Comparison of ENCODE assay signal across 11 cellular contexts in the genomic region with DNA sequence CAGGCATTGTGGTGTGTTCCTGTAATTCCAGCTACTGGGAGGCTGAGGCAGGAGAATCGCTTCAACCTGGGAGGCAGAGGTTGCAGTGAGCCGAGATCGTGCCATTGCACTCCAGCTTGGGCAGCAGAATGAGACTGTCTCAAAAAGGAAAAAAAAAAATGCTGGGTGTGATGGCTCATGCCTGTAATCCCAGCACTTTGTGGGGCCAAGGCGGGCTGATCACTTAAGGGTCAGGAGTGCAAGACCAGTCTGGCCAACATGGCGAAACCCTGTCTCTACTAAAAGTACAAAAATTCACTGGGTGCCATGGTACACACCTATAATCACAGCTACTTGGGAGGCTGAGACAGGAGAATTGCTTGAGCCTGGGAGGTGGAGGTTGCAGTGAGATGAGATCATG. TPM values are rescaled to one million over a fixed set of nuclear protein-coding genes. Genes with fewer than 3 reads are reported as not detected.
DNase-seq lines count a peak whose midpoint lies in the region; ATAC-seq and TF ChIP-seq lines count a peak whose summit lies in the region.
"Not testable (repeated sequence)": the region's sequence is repeated elsewhere in the genome, so short reads cannot be mapped to it uniquely, and the experiment has no call there.
"Had no signal": no experiment of that assay in that cellular context is flagged by ENCODE, and none has a peak within 500 bp of the region (broad histone marks: within the 10 kb centered on the region; RNA-seq: fewer than 3 reads in every experiment).

No MANE protein-coding gene starts in this region.

- H3K36me3 ChIP-seq in GM23248 (ENCODE audit: low read depth); adipocyte (ENCODE audit: control insufficient read depth, insufficient read depth, low read length, severe bottlenecking); fibroblast of lung (ENCODE audit: control insufficient read depth, insufficient read depth, low read length); muscle layer of colon (ENCODE audit: insufficient read depth, low read length); rectal smooth muscle tissue (ENCODE audit: control insufficient read depth, insufficient read depth, low read length); stomach smooth muscle (ENCODE audit: control insufficient read depth in 2 of 2, insufficient read depth in 2 of 2, low read length in 2 of 2): not testable (repeated sequence)
- peaks cover 43% of the 10 kb centered on the region for H3K36me3 ChIP-seq in RWPE2 (ENCODE audit: low read depth)

- H3K4me1 ChIP-seq in GM23248 (ENCODE audit: insufficient read depth) = peaks cover 66% of the 10 kb centered on the region
- H3K4me1 ChIP-seq in RWPE2 (ENCODE audit: insufficient read depth, poor library complexity, severe bottlenecking) = peaks cover 34% of the 10 kb centered on the region
- H3K4me1 ChIP-seq in adipocyte (ENCODE audit: control insufficient read depth, insufficient read depth, low read length) = peaks cover 60% of the 10 kb centered on the region
- H3K4me1 ChIP-seq in fibroblast of lung (ENCODE audit: control insufficient read depth, extremely low read depth, insufficient read depth, low read length) = peaks cover 50% of the 10 kb centered on the region
- peaks cover 66% of the 10 kb centered on the region for H3K4me1 ChIP-seq in muscle layer of colon (ENCODE audit: insufficient read depth, low read length)
- peaks cover 26% of the 10 kb centered on the region for H3K4me1 ChIP-seq in rectal smooth muscle tissue (ENCODE audit: control insufficient read depth, insufficient read depth, low read length)
- H3K4me1 ChIP-seq in stomach smooth muscle (ENCODE audit: control insufficient read depth, insufficient read depth, low read length) = peaks cover 48% of the 10 kb centered on the region

- H3F3A ChIP-seq in GM23248 (ENCODE audit: insufficient read depth) = peaks cover 62% of the 10 kb centered on the region

- H2AFZ ChIP-seq in GM23248; fibroblast of lung (ENCODE audit: low read length): not testable (repeated sequence)

- peak overlapping the region; percentile 77 for H3K9ac ChIP-seq in GM23248
- peak overlapping the region; percentile 53 for H3K9ac ChIP-seq in adipocyte (ENCODE audit: low read length)
- H3K9ac ChIP-seq in fibroblast of lung (ENCODE audit: insufficient read depth, low read length); muscle layer of colon (ENCODE audit: low read length); rectal smooth muscle tissue (ENCODE audit: low read length); stomach smooth muscle (ENCODE audit: low read length in 2 of 2): not testable (repeated sequence)

- peak overlapping the region; percentile 47 for H3K4me2 ChIP-seq in GM23248 (ENCODE audit: unreplicated experiment)
- not testable (repeated sequence) for H3K4me2 ChIP-seq in fibroblast of lung (ENCODE audit: extremely low read depth, insufficient read depth, low read length)

- not testable (repeated sequence) for H3K79me2 ChIP-seq in GM23248 (ENCODE audit: insufficient read depth); fibroblast of lung (ENCODE audit: control insufficient read depth, insufficient read depth, low read length)

- not testable (repeated sequence) for H3K9me3 ChIP-seq in GM23248 (ENCODE audit: low read depth); RWPE2 (ENCODE audit: severe bottlenecking); adipocyte (ENCODE audit: control insufficient read depth, low read length); fibroblast of lung (ENCODE audit: control insufficient read depth, insufficient read depth, low read depth, low read length); muscle layer of colon (ENCODE audit: low read length); stomach smooth muscle (ENCODE audit: control insufficient read depth in 2 of 2, low read length in 2 of 2)

- 62 to 66% methylated on average over 5 of the region's 5 CpGs for WGBS in GM23248 (ENCODE audit: low coverage in 1 of 2, low lambda C conversion rate in 2 of 2, missing lambda C conversion rate in 2 of 2), 2 experiments

- not testable (repeated sequence) for TF ChIP-seq CTCF in RWPE2 (IDR thresholded peaks at IDR 0.05; ENCODE audit: poor library complexity, severe bottlenecking); fibroblast of lung (conservative IDR thresholded peaks at IDR 0.05 in 1 of 2, IDR thresholded peaks at IDR 0.05 in 1 of 2; ENCODE audit: low read depth in 1 of 2, low read length in 2 of 2)

- H4K20me1 ChIP-seq in GM23248 (ENCODE audit: insufficient read depth); fibroblast of lung (ENCODE audit: control insufficient read depth, extremely low read depth, insufficient read depth, low read length): not testable (repeated sequence)

- not testable (repeated sequence) for H3K4me3 ChIP-seq in GM23248; RWPE2 (ENCODE audit: severe bottlenecking); adipocyte (ENCODE audit: low read length); fibroblast of lung (replicated peaks in 1 of 4; ENCODE audit: control extremely low read depth in 1 of 4, insufficient read depth in 1 of 4, low read depth in 3 of 4, low read length in 4 of 4); muscle layer of colon (ENCODE audit: low read depth in 1 of 2, low read length in 2 of 2); rectal smooth muscle tissue (ENCODE audit: low read length); stomach smooth muscle (ENCODE audit: low read length in 2 of 2)

- not testable (repeated sequence) for DNase-seq in GM23248; RWPE2 (ENCODE audit: low spot score); adipocyte (ENCODE audit: low read depth); fibroblast of lung (ENCODE audit: low read depth in 2 of 2)

- ATAC-seq in RWPE2 (ENCODE audit: low read depth) = not testable (repeated sequence)

- H3K27ac ChIP-seq in GM23248 (peak overlapping the region; percentile 97), RWPE2 (ENCODE audit: poor library complexity, severe bottlenecking) (peak overlapping the region; percentile 36), fibroblast of lung (ENCODE audit: insufficient read depth, low read length) (peak overlapping the region; percentile 66), muscle layer of colon (ENCODE audit: low read depth, low read length) (peak overlapping the region; percentile 83), rectal smooth muscle tissue (ENCODE audit: low read depth, low read length) (peak overlapping the region; percentile 76), stomach smooth muscle (ENCODE audit: low read length) (peak overlapping the region; percentile 82)

- not testable (repeated sequence) for H3K27me3 ChIP-seq in GM23248 (replicated peaks; ENCODE audit: insufficient read depth); RWPE2 (ENCODE audit: insufficient read depth, poor library complexity, severe bottlenecking); adipocyte (replicated peaks; ENCODE audit: control insufficient read depth, insufficient read depth, low read length); fibroblast of lung (ENCODE audit: control insufficient read depth, insufficient read depth, low read length); muscle layer of colon (ENCODE audit: control insufficient read depth in 1 of 2, insufficient read depth in 2 of 2, low read length in 2 of 2); rectal smooth muscle tissue (ENCODE audit: control insufficient read depth, insufficient read depth, low read length); stomach smooth muscle (ENCODE audit: control insufficient read depth in 1 of 2, insufficient read depth in 2 of 2, low read length in 2 of 2)

- in situ Hi-C loops in GM23248 (cut with MboI) = loop anchor here (10.0 kb wide), 1 partner anchor 50 kb away; no protein-coding TSS in a partner anchor

- H3K9me2 ChIP-seq in GM23248 (ENCODE audit: insufficient read depth) = not testable (repeated sequence)

RNA-seq across cellular contexts. Expression of a gene that starts 4.1 kb away (rescaled TPM):
- total RNA-seq in GM23248 (2014; rRNA removed; shearing (Covaris generic)) = 32.2 and 38.9 TPM in 2 replicates
- polyA plus RNA-seq in GM23248 (2016; fragmentation: Nextera tagmentation; extraction: Ambion mirVana) (23.7 and 24.5 TPM in 2 replicates), fibroblast of lung (7.0 and 7.6 TPM in 2 replicates)
- total RNA-seq in fibroblast of lung = 7.8 and 10.5 TPM in 2 replicates
- polyA plus RNA-seq in fibroblast of lung (2012) = 27.6 and 29.8 TPM in 2 replicates
- 39.2 and 44.6 TPM in 2 replicates for polyA minus RNA-seq in fibroblast of lung (ENCODE audit: low replicate concordance)

RNA-seq across cellular contexts. Expression of a gene that starts 17.2 kb away (rescaled TPM):
- 12.4 and 13.4 TPM in 2 replicates for total RNA-seq in GM23248 (2014; rRNA removed; shearing (Covaris generic))
- polyA plus RNA-seq in GM23248 (2016; fragmentation: Nextera tagmentation; extraction: Ambion mirVana) (8.8 and 9.8 TPM in 2 replicates), fibroblast of lung (16.3 and 45.4 TPM in 2 replicates)
- total RNA-seq in fibroblast of lung = 1.3 and 4.5 TPM in 2 replicates
- polyA plus RNA-seq in fibroblast of lung (2012) = 9.1 and 27.8 TPM in 2 replicates
- polyA minus RNA-seq in fibroblast of lung (ENCODE audit: low replicate concordance) = 2.0 and 6.4 TPM in 2 replicates

RNA-seq across cellular contexts. Expression of a gene that starts 59.7 kb away (rescaled TPM):
- 1.2 TPM in 1 of 2 replicates, not detected in the other for total RNA-seq in GM23248 (2014; rRNA removed; shearing (Covaris generic))
- 1.3 and 2.0 TPM in 2 replicates for polyA plus RNA-seq in GM23248 (2016; fragmentation: Nextera tagmentation; extraction: Ambion mirVana)
- total RNA-seq in fibroblast of lung = 3.9 and 4.3 TPM in 2 replicates
- 0.16 and 0.99 TPM in 2 replicates for polyA plus RNA-seq in fibroblast of lung
- 0.36 TPM in 1 of 2 replicates, not detected in the other for polyA plus RNA-seq in fibroblast of lung (2012)
- polyA minus RNA-seq in fibroblast of lung (ENCODE audit: low replicate concordance) = 0.63 TPM in 1 of 2 replicates, not detected in the other
- total RNA-seq: A172; CD4-positive, CD25-positive, alpha-beta regulatory T cell; H4; M059J had no signal
- polyA plus RNA-seq: CD4-positive, CD25-positive, alpha-beta regulatory T cell had no signal

Comparison
In these comparisons a context has a peak if more than half of its experiments do, and no peak if none do; other contexts are left out.
1. H3K27ac ChIP-seq: peak in every context shown above with its lines; median percentile 97 in GM23248; 83 in muscle layer of colon; 82 in stomach smooth muscle; 76 in rectal smooth muscle tissue; 66 in fibroblast of lung; 36 in RWPE2.